ENCODE assay signal across 9 cellular contexts in the genomic region with DNA sequence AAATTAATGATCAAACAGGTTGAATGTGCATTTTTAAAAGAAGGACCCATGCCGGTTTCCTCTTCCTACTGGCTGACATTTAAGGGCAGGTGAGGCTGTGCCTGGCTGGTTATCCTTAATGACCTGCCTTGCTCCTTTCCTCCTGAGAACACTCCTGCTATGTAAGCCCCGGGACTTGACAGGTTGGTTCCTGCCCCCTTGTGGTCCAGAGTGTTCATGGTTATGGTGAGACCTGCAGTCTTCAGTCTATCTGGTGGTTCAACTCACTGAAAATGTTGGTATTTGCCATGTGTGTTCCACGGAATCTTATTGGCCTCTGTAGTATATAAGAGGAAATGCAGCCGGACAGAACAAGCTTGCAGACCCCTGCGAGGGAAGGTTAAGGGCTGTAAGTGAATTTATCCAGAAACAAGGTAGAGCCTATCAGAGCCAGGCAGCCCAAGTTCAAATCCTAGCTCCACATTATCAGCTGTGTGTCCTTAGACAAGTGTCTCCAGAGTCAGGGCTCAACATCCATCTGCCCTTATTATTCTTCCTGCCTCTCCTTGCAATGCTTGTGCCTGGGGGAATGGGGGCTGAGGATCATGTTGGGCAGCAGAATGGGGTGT. TPM values are rescaled to one million over a fixed set of nuclear protein-coding genes. Genes with fewer than 3 reads are reported as not detected.
DNase-seq lines count a peak whose midpoint lies in the region; ATAC-seq, FAIRE-seq and TF ChIP-seq lines count a peak whose summit lies in the region.
"Had no signal": no experiment of that assay in that cellular context is flagged by ENCODE, and none has a peak within 500 bp of the region (broad histone marks: within the 10 kb centered on the region; RNA-seq: fewer than 3 reads in every experiment).

No MANE protein-coding gene starts in this region.

- H3K9me3 Mint-ChIP-seq in astrocyte (ENCODE audit: unreplicated experiment): no peaks in the 10 kb centered on the region

- H3K9ac ChIP-seq in astrocyte (ENCODE audit: low read length): no peak overlapping the region

- no peaks in the 10 kb centered on the region for H3K9me3 ChIP-seq in astrocyte (ENCODE audit: insufficient read depth, low read depth, low read length)
- no peaks in the 10 kb centered on the region for H3K9me3 ChIP-seq in tibial nerve
- H3K9me3 ChIP-seq: neutrophil had no signal

- H3K4me3 ChIP-seq in astrocyte (ENCODE audit: insufficient read depth, low read depth, low read length) (no peak overlapping the region), tibial nerve (no peak overlapping the region)

- H2AFZ ChIP-seq in astrocyte (ENCODE audit: low read depth, low read length): no peak overlapping the region

- peak; percentile 54 for DNase-seq in DMS 273 treated with DMSO at 0.1 percent for 48 hours (lab: John Stamatoyannopoulos, UW)
- peak; percentile 34 for DNase-seq in HK-2 (ENCODE audit: unreplicated experiment)
- DNase-seq in NCI-H82 (lab: John Stamatoyannopoulos, UW): peak; percentile 92
- DNase-seq in astrocyte (ENCODE audit: low read depth): peak; percentile 5
- DNase-seq in left colon: peak in 1 of 2 donors; percentile 30
- peak; percentile 67 for DNase-seq in ureter (ENCODE audit: low spot score)
- DNase-seq in tibial nerve (ENCODE audit: low spot score in 2 of 2): no peak
- DNase-seq in NOMO-1 treated with dmso at 0.1 percent for 144 hours (lab: John Stamatoyannopoulos, UW; ENCODE audit: unreplicated experiment): no peak

- TF ChIP-seq POLR2A in tibial nerve (IDR thresholded peaks at IDR 0.05): no peak

- H3K4me3 Mint-ChIP-seq in astrocyte (ENCODE audit: unreplicated experiment): no peak overlapping the region

- H3K27ac ChIP-seq in astrocyte (ENCODE audit: low read depth, low read length) (no peak overlapping the region), tibial nerve (no peak overlapping the region)
- H3K27ac ChIP-seq: neutrophil had no signal

- intact Hi-C loops in left colon (cut with DNase I, micrococcal nuclease): no loop called here

- 20% methylated on average over 5 of the region's 5 CpGs for WGBS in tibial nerve, 2 donors

- H3K4me1 ChIP-seq in astrocyte (ENCODE audit: insufficient read depth, low read length) (no peaks in the 10 kb centered on the region), tibial nerve (no peaks in the 10 kb centered on the region)

- no peak for TF ChIP-seq EP300 in tibial nerve (IDR thresholded peaks at IDR 0.05)

- H3K27me3 Mint-ChIP-seq in astrocyte (ENCODE audit: low read depth, unreplicated experiment): peaks cover 76% of the 10 kb centered on the region

- no peaks in the 10 kb centered on the region for H3K79me2 ChIP-seq in astrocyte (ENCODE audit: insufficient read depth, low read length)

- H3K27me3 ChIP-seq in astrocyte (ENCODE audit: insufficient read depth, low read length) (no peaks in the 10 kb centered on the region), tibial nerve (no peaks in the 10 kb centered on the region)

- no peak overlapping the region for H3K27ac Mint-ChIP-seq in astrocyte (ENCODE audit: unreplicated experiment)

- no peaks in the 10 kb centered on the region for H4K20me1 ChIP-seq in astrocyte (ENCODE audit: insufficient read depth, low read length)

- H3K4me1 Mint-ChIP-seq in astrocyte (ENCODE audit: low read depth, unreplicated experiment): no peaks in the 10 kb centered on the region

- no peak overlapping the region for H3K4me2 ChIP-seq in astrocyte (ENCODE audit: low read length)

- TF ChIP-seq CTCF in astrocyte (IDR thresholded peaks at IDR 0.05; ENCODE audit: insufficient read depth, low read depth, low read length) (peak; percentile 22), tibial nerve (IDR thresholded peaks at IDR 0.05) (peak in 1 of 5 experiments; percentile 21)

- no peaks in the 10 kb centered on the region for H3K36me3 Mint-ChIP-seq in astrocyte (ENCODE audit: low read depth, unreplicated experiment)

- no peak for FAIRE-seq in astrocyte (lab: Jason Lieb, UNC)

- H3K36me3 ChIP-seq in astrocyte (ENCODE audit: insufficient read depth, low read length): no peaks in the 10 kb centered on the region
- H3K36me3 ChIP-seq in tibial nerve: no peaks in the 10 kb centered on the region
- H3K36me3 ChIP-seq: neutrophil had no signal

- ATAC-seq in left colon: peak; percentile 54

RNA-seq across cellular contexts. Expression of gene BPIFA3, which starts 5.2 kb away (rescaled TPM):
- total RNA-seq in astrocyte (not detected in 2 replicates), left colon (not detected), ureter (not detected), tibial nerve (not detected)

RNA-seq across cellular contexts. Expression of gene BPIFA1, which starts 23.9 kb away (rescaled TPM):
- total RNA-seq in astrocyte: not detected in 2 replicates
- total RNA-seq in left colon: not detected
- total RNA-seq in ureter: not detected
- total RNA-seq in tibial nerve: not detected

RNA-seq across cellular contexts. Expression of gene BPIFA2, which starts 44.0 kb away (rescaled TPM):
- total RNA-seq in astrocyte (not detected in 2 replicates), left colon (not detected), ureter (not detected), tibial nerve (1 to 10 TPM in 1 of 4 donors, not detected in 3; 2.2 TPM)

Comparison
In these comparisons a context has a peak if more than half of its experiments do, and no peak if none do; other contexts are left out.
1. DNase-seq: peak in DMS 273 treated with DMSO at 0.1 percent for 48 hours (single experiment), HK-2 (single experiment), NCI-H82 (single experiment), astrocyte (single experiment) and ureter (single experiment); none in tibial nerve (0 of 2) and NOMO-1 treated with dmso at 0.1 percent for 144 hours (single experiment).